Comparison of ENCODE assay signal across 16 cellular contexts in the genomic region with DNA sequence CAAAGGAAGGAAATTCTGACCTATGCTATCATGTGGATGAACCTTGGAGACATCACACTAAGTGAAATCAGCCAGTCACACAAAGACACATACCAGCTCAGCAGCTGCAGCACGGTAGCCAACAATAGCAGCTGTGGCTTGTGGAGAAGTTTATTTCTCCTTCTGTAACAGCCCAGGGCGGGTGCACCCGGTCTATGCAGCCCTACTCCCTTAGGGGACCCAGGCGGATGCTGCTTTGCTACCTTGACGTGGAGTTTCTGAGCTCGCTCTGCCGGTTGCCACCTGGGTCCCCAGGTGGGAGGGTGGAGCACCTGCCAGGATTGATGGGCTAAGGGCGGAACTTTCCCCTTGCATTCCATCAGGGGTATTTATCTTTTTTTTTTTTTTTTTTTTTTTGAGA. TPM values are rescaled to one million over a fixed set of nuclear protein-coding genes. Genes with fewer than 3 reads are reported as not detected.
A peak's percentile ranks its signal among the peaks of the same experiment; 100 is the strongest.
DNase-seq lines count a peak whose midpoint lies in the region; ATAC-seq, FAIRE-seq and TF ChIP-seq lines count a peak whose summit lies in the region.
"Had no signal": no experiment of that assay in that cellular context is flagged by ENCODE, and none has a peak within 500 bp of the region (broad histone marks: within the 10 kb centered on the region; RNA-seq: fewer than 3 reads in every experiment).

No MANE protein-coding gene starts in this region.

- peaks cover 0 to 1% (median 0%) of the 10 kb centered on the region in 7 donors for H3K9me3 Mint-ChIP-seq in CD4-positive, CD25-positive, alpha-beta regulatory T cell
- no peaks in the 10 kb centered on the region for H3K9me3 Mint-ChIP-seq in activated naive CD4-positive, alpha-beta T cell treated with anti-CD3 and anti-CD28 coated beads, Interleukin-2, amount 50 U/mL, for 24 hours
- H3K9me3 Mint-ChIP-seq: activated T-cell treated with anti-CD3 and anti-CD28 coated beads, Interleukin-2, amount 50 U/mL, for 4 hours; central memory CD8-positive, alpha-beta T cell had no signal

- DNase-seq in CD4-positive, CD25-positive, alpha-beta regulatory T cell = no peak
- no peak for DNase-seq in NCI-H1930 (lab: John Stamatoyannopoulos, UW)
- DNase-seq in urothelium cell line (ENCODE audit: low spot score) = no peak
- DNase-seq in NCI-H1436 (lab: John Stamatoyannopoulos, UW) = no peak
- DNase-seq: activated T-cell treated with anti-CD3 and anti-CD28 coated beads, Interleukin-2, amount 50 U/mL, for 4 hours; esophagus squamous epithelium; KBM-7; midbrain; retina had no signal

- H3K4me1 ChIP-seq in CD4-positive, CD25-positive, alpha-beta regulatory T cell (ENCODE audit: control insufficient read depth, insufficient read depth, low read length, poor library complexity, severe bottlenecking) = peaks cover 29% of the 10 kb centered on the region

- peaks cover 11% of the 10 kb centered on the region for H3K27me3 Mint-ChIP-seq in CD4-positive, CD25-positive, alpha-beta regulatory T cell
- H3K27me3 Mint-ChIP-seq in activated naive CD4-positive, alpha-beta T cell treated with anti-CD3 and anti-CD28 coated beads, Interleukin-2, amount 50 U/mL, for 24 hours = no peaks in the 10 kb centered on the region

- no peaks in the 10 kb centered on the region for H3K36me3 ChIP-seq in CD4-positive, CD25-positive, alpha-beta regulatory T cell (ENCODE audit: control insufficient read depth, insufficient read depth, low read length)
- H3K36me3 ChIP-seq: esophagus squamous epithelium, thoracic aorta had no signal

- FAIRE-seq in urothelium cell line (lab: Jason Lieb, UNC) = no peak
- FAIRE-seq: RCC 7860 had no signal

- peak overlapping the region in 2 of 3 donors; percentile 65 to 90 for H3K27ac Mint-ChIP-seq in CD4-positive, CD25-positive, alpha-beta regulatory T cell
- peak overlapping the region; percentile 18 for H3K27ac Mint-ChIP-seq in activated naive CD4-positive, alpha-beta T cell treated with anti-CD3 and anti-CD28 coated beads, Interleukin-2, amount 50 U/mL, for 24 hours

- peak; percentile 54 for TF ChIP-seq POLR2A in GM19193 (IDR thresholded peaks at IDR 0.05; ENCODE audit: extremely low read depth, insufficient read depth, insufficient read length)

- peaks cover 2% of the 10 kb centered on the region for H3K27me3 ChIP-seq in CD4-positive, CD25-positive, alpha-beta regulatory T cell (ENCODE audit: control insufficient read depth, insufficient read depth, low read length)

- peaks cover 0 to 44% (median 18%) of the 10 kb centered on the region in 4 donors for H3K4me1 Mint-ChIP-seq in CD4-positive, CD25-positive, alpha-beta regulatory T cell
- H3K4me1 Mint-ChIP-seq in activated naive CD4-positive, alpha-beta T cell treated with anti-CD3 and anti-CD28 coated beads, Interleukin-2, amount 50 U/mL, for 24 hours = peaks cover 42% of the 10 kb centered on the region

- H3K4me3 Mint-ChIP-seq in CD4-positive, CD25-positive, alpha-beta regulatory T cell = peak overlapping the region in 2 of 4 donors; percentile 2 to 26
- no peak overlapping the region for H3K4me3 Mint-ChIP-seq in activated naive CD4-positive, alpha-beta T cell treated with anti-CD3 and anti-CD28 coated beads, Interleukin-2, amount 50 U/mL, for 24 hours
- H3K4me3 Mint-ChIP-seq: activated T-cell treated with anti-CD3 and anti-CD28 coated beads, Interleukin-2, amount 50 U/mL, for 4 hours; central memory CD8-positive, alpha-beta T cell had no signal

- no peaks in the 10 kb centered on the region for H3K36me3 Mint-ChIP-seq in CD4-positive, CD25-positive, alpha-beta regulatory T cell
- H3K36me3 Mint-ChIP-seq in activated naive CD4-positive, alpha-beta T cell treated with anti-CD3 and anti-CD28 coated beads, Interleukin-2, amount 50 U/mL, for 24 hours = no peaks in the 10 kb centered on the region

- H3K27ac ChIP-seq in CD4-positive, CD25-positive, alpha-beta regulatory T cell (ENCODE audit: insufficient read depth, low read length, poor library complexity, severe bottlenecking) = no peak overlapping the region
- H3K27ac ChIP-seq: esophagus squamous epithelium, thoracic aorta had no signal

- no peak for ATAC-seq in CD4-positive, CD25-positive, alpha-beta regulatory T cell (ENCODE audit: low read depth in 2 of 2)
- ATAC-seq in HG03280 (IDR thresholded peaks at IDR 0.05; ENCODE audit: unreplicated experiment) = peak; percentile 54
- no peak for ATAC-seq in GM21526 (IDR thresholded peaks at IDR 0.05; ENCODE audit: low FRiP score, unreplicated experiment)
- ATAC-seq: activated T-cell treated with anti-CD3 and anti-CD28 coated beads, Interleukin-2, amount 50 U/mL, for 4 hours had no signal

- H3K9me3 ChIP-seq in CD4-positive, CD25-positive, alpha-beta regulatory T cell (ENCODE audit: control insufficient read depth in 2 of 2, low read length in 2 of 2) = no peaks in the 10 kb centered on the region
- H3K9me3 ChIP-seq: esophagus squamous epithelium, thoracic aorta had no signal

- H3K4me3 ChIP-seq in CD4-positive, CD25-positive, alpha-beta regulatory T cell (ENCODE audit: low read depth, low read length) = no peak overlapping the region
- H3K4me3 ChIP-seq: esophagus squamous epithelium, thoracic aorta had no signal

RNA-seq across cellular contexts. Expression of gene TMEM235, which starts 45.1 kb away (rescaled TPM):
- total RNA-seq in CD4-positive, CD25-positive, alpha-beta regulatory T cell = not detected
- not detected for polyA plus RNA-seq in CD4-positive, CD25-positive, alpha-beta regulatory T cell
- total RNA-seq: activated T-cell treated with anti-CD3 and anti-CD28 coated beads, Interleukin-2, amount 50 U/mL, for 4 hours; thoracic aorta had no signal
